Comparison of ENCODE assay signal across 2 cellular contexts in the genomic region with DNA sequence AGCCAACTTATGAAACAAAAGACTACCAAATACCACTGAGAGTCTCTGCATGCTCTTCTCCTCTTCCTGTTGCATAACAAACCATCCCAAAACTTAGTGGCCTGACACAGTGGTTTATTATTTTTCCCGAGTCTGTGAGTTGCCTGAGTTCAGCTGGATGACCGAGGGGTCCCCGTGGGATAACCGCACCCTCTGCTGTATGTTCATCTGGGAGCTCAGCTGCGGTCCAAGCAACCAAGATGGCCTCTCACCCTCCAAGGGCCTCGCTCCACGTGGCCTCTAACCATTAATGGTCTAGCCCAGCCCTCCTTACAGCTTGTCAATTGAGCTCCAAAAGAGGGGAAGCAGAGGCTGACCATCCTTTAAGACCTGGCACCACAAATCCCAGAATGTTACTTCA.
TF ChIP-seq lines count a peak whose summit lies in the region.

No MANE protein-coding gene starts in this region.

TF ChIP-seq in HepG2, 621 proteins besides CTCF, POLR2A, EP300 and RAD21 (continues in another document):
- no peak for TF ChIP-seq ZNF337 (CRISPR knock-in tag; IDR thresholded peaks at IDR 0.05; ENCODE audit: borderline replicate concordance, low read depth)
- TF ChIP-seq, protein P1, sequence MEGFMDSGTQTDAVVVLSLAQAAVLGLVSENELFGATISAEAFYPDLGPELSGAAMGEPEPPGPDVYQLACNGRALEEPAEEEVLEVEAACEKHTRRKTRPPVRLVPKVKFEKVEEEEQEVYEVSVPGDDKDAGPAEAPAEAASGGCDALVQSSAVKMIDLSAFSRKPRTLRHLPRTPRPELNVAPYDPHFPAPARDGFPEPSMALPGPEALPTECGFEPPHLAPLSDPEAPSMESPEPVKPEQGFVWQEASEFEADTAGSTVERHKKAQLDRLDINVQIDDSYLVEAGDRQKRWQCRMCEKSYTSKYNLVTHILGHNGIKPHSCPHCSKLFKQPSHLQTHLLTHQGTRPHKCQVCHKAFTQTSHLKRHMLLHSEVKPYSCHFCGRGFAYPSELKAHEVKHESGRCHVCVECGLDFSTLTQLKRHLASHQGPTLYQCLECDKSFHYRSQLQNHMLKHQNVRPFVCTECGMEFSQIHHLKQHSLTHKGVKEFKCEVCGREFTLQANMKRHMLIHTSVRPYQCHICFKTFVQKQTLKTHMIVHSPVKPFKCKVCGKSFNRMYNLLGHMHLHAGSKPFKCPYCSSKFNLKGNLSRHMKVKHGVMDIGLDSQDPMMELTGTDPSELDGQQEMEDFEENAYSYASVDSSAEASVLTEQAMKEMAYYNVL (CRISPR knock-in tag; IDR thresholded peaks at IDR 0.05; ENCODE audit: borderline replicate concordance) = no peak
- no peak for TF ChIP-seq ZNF749 (CRISPR knock-in tag; IDR thresholded peaks at IDR 0.05; ENCODE audit: borderline replicate concordance)
- no peak for TF ChIP-seq MTERF4 (CRISPR knock-in tag; IDR thresholded peaks at IDR 0.05)
- no peak for TF ChIP-seq ZNF501 (CRISPR knock-in tag; IDR thresholded peaks at IDR 0.05)
- TF ChIP-seq ZNF136 (CRISPR knock-in tag; IDR thresholded peaks at IDR 0.05; ENCODE audit: low read depth) = no peak
- TF ChIP-seq, protein P2, sequence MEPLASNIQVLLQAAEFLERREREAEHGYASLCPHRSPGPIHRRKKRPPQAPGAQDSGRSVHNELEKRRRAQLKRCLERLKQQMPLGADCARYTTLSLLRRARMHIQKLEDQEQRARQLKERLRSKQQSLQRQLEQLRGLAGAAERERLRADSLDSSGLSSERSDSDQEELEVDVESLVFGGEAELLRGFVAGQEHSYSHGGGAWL (CRISPR knock-in tag; IDR thresholded peaks at IDR 0.05) = no peak
- no peak for TF ChIP-seq ZNF431 (CRISPR knock-in tag; IDR thresholded peaks at IDR 0.05; ENCODE audit: borderline replicate concordance, low read depth)
- TF ChIP-seq FOSL1 (CRISPR knock-in tag; IDR thresholded peaks at IDR 0.05; ENCODE audit: borderline replicate concordance) = no peak
- TF ChIP-seq MATR3 (CRISPR knock-in tag; IDR thresholded peaks at IDR 0.05) = no peak
- no peak for TF ChIP-seq ZFP37 (CRISPR knock-in tag; IDR thresholded peaks at IDR 0.05; ENCODE audit: borderline replicate concordance)
- no peak for TF ChIP-seq GTF2F1 (IDR thresholded peaks at IDR 0.05; ENCODE audit: low read length)
- no peak for TF ChIP-seq ZNF83 (CRISPR knock-in tag; IDR thresholded peaks at IDR 0.05; ENCODE audit: borderline replicate concordance)
- TF ChIP-seq, protein P3, sequence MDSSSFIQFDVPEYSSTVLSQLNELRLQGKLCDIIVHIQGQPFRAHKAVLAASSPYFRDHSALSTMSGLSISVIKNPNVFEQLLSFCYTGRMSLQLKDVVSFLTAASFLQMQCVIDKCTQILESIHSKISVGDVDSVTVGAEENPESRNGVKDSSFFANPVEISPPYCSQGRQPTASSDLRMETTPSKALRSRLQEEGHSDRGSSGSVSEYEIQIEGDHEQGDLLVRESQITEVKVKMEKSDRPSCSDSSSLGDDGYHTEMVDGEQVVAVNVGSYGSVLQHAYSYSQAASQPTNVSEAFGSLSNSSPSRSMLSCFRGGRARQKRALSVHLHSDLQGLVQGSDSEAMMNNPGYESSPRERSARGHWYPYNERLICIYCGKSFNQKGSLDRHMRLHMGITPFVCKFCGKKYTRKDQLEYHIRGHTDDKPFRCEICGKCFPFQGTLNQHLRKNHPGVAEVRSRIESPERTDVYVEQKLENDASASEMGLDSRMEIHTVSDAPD (CRISPR knock-in tag; IDR thresholded peaks at IDR 0.05) = no peak

TF ChIP-seq in K562, 482 proteins besides CTCF, POLR2A, EP300 and RAD21:
- TF ChIP-seq YY1 (IDR thresholded peaks at IDR 0.05; ENCODE audit: borderline replicate concordance in 1 of 3, control insufficient read depth in 1 of 3, extremely low read depth in 1 of 3, insufficient read depth in 3 of 3, insufficient read length in 1 of 3, insufficient replicate concordance in 2 of 3, low read depth in 1 of 3, low read length in 2 of 3) = peak in 1 of 3 experiments; percentile 46
- TF ChIP-seq ZNF232 (CRISPR knock-in tag; IDR thresholded peaks at IDR 0.05) = no peak
